In the genomic region with DNA sequence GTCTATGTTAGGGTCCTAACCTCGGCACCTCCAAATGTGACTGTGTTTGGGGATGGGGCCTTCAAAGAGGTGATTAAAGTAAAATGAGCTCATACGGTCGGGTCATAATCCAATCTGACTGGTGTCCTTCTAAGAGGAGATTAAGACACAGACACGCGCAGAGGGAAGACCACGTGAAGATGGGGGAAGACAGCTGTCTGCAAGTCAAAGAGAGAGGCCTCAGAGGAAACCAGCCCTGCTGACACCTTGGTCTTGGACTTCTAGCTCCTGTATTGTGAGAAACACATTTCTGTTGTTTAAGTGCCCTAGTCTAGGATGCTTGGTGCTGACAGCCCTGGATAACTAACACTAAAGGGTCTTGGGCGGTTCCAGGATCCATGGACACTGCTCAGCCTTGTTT, we compare ENCODE assay signal across 16 cellular contexts.
A peak's percentile ranks its signal among the peaks of the same experiment; 100 is the strongest.
DNase-seq lines count a peak whose midpoint lies in the region; ATAC-seq and TF ChIP-seq lines count a peak whose summit lies in the region.
"Had no signal": no experiment of that assay in that cellular context is flagged by ENCODE, and none has a peak within 500 bp of the region (broad histone marks: within the 10 kb centered on the region; RNA-seq: fewer than 3 reads in every experiment).

No MANE protein-coding gene starts in this region.

- H3K4me1 Mint-ChIP-seq in activated naive CD8-positive, alpha-beta T cell treated with anti-CD3 and anti-CD28 coated beads for 36 hours, result no peaks in the 10 kb centered on the region

- no peaks in the 10 kb centered on the region for H3K36me3 Mint-ChIP-seq in activated naive CD8-positive, alpha-beta T cell treated with anti-CD3 and anti-CD28 coated beads for 36 hours
- H3K36me3 Mint-ChIP-seq: CD8-positive, alpha-beta T cell had no signal

- no peak overlapping the region for H3K4me3 ChIP-seq in stomach
- H3K4me3 ChIP-seq: BLaER1 had no signal

- TF ChIP-seq EP300 in stomach (IDR thresholded peaks at IDR 0.05), result no peak

- TF ChIP-seq CTCF in VCaP (conservative IDR thresholded peaks at IDR 0.05) (no peak), stomach (IDR thresholded peaks at IDR 0.05) (no peak)

- 82 to 93% (median 90%) methylated on average over 7 of the region's 7 CpGs for WGBS in stomach, 5 donors

- no peaks in the 10 kb centered on the region for H3K9me3 Mint-ChIP-seq in activated naive CD8-positive, alpha-beta T cell treated with anti-CD3 and anti-CD28 coated beads for 36 hours
- H3K9me3 Mint-ChIP-seq: CD8-positive, alpha-beta T cell had no signal

- peak overlapping the region; percentile 67 for H3K27ac ChIP-seq in VCaP
- peak overlapping the region in 2 of 5 donors; percentile 26 to 68 for H3K27ac ChIP-seq in stomach
- H3K27ac ChIP-seq: BLaER1 had no signal

- no peak for TF ChIP-seq POLR2A in stomach (IDR thresholded peaks at IDR 0.05)

- peaks cover 0 to 6% (median 0%) of the 10 kb centered on the region in 3 donors for H3K27me3 ChIP-seq in stomach
- H3K27me3 ChIP-seq: BLaER1 had no signal

- H3K36me3 ChIP-seq in stomach, result no peaks in the 10 kb centered on the region
- H3K36me3 ChIP-seq: BLaER1 had no signal

- no peak overlapping the region for H3K4me3 Mint-ChIP-seq in activated naive CD8-positive, alpha-beta T cell treated with anti-CD3 and anti-CD28 coated beads for 36 hours
- H3K4me3 Mint-ChIP-seq: CD8-positive, alpha-beta T cell had no signal

- H3K4me1 ChIP-seq in stomach, result peaks cover 0 to 6% (median 0%) of the 10 kb centered on the region in 4 donors

- H3K27ac Mint-ChIP-seq in activated naive CD8-positive, alpha-beta T cell treated with anti-CD3 and anti-CD28 coated beads for 36 hours, result no peak overlapping the region
- H3K27ac Mint-ChIP-seq: CD8-positive, alpha-beta T cell had no signal

- no peaks in the 10 kb centered on the region for H3K9me3 ChIP-seq in stomach
- H3K9me3 ChIP-seq: BLaER1 had no signal

- H3K27me3 Mint-ChIP-seq in activated naive CD8-positive, alpha-beta T cell treated with anti-CD3 and anti-CD28 coated beads for 36 hours, result peaks cover 6% of the 10 kb centered on the region

- DNase-seq in NCI-H524 (lab: John Stamatoyannopoulos, UW), result peak; percentile 77 to 86
- peak; percentile 23 for DNase-seq in left kidney (ENCODE audit: low read depth, low spot score)
- DNase-seq in stomach, result peak; percentile 14
- DNase-seq in activated naive CD8-positive, alpha-beta T cell treated with anti-CD3 and anti-CD28 coated beads for 36 hours, result no peak
- DNase-seq: KG1, NCI-H1436, NCI-H1930, NCI-H345, NCI-H526 treated with DMSO at 0.1 percent for 48 hours had no signal

- no peak for ATAC-seq in HG02852 (IDR thresholded peaks at IDR 0.05; ENCODE audit: unreplicated experiment)
- ATAC-seq in HG02798 (IDR thresholded peaks at IDR 0.05; ENCODE audit: poor library complexity, unreplicated experiment), result no peak
- ATAC-seq: CD8-positive, alpha-beta T cell; HepG2; Panc1 had no signal

- intact Hi-C loops in stomach (cut with DNase I; ENCODE audit: low total_unique reads), result no loop called here
